In genomic region chr7:108222236-108222892, GRCh38 we compare ENCODE assay signal across 16 cellular contexts.
DNase-seq lines count a peak whose midpoint lies in the region; ATAC-seq, FAIRE-seq and TF ChIP-seq lines count a peak whose summit lies in the region.
"Had no signal": no experiment of that assay in that cellular context is flagged by ENCODE, and none has a peak within 500 bp of the region (broad histone marks: within the 10 kb centered on the region; RNA-seq: fewer than 3 reads in every experiment).

No MANE protein-coding gene starts in this region.

- no peak for ATAC-seq in HG03045 (IDR thresholded peaks at IDR 0.05; ENCODE audit: unreplicated experiment)
- ATAC-seq: stimulated activated memory B cell treated with anti-CD40 and anti-IgM and Interleukin-4, amounts not matched to agents 10 μg/mL and 1 μg/mL and 100 μg/mL, for 72 hours had no signal

- H3K9me3 Mint-ChIP-seq in brain, result peaks cover 18 to 40% (median 35%) of the 10 kb centered on the region in 5 experiments
- H3K9me3 Mint-ChIP-seq: stimulated activated memory B cell treated with anti-CD40 and anti-IgM and Interleukin-4, amounts not matched to agents 10 μg/mL and 1 μg/mL and 100 μg/mL, for 72 hours had no signal

- peaks cover 7% of the 10 kb centered on the region for H3K4me1 Mint-ChIP-seq in brain
- H3K4me1 Mint-ChIP-seq: stimulated activated memory B cell treated with anti-CD40 and anti-IgM and Interleukin-4, amounts not matched to agents 10 μg/mL and 1 μg/mL and 100 μg/mL, for 72 hours had no signal

- no peak overlapping the region for H3K4me3 ChIP-seq in AG04449 (ENCODE audit: low read depth, low read length)
- no peak overlapping the region for H3K4me3 ChIP-seq in HFF-Myc (replicated peaks; ENCODE audit: low read depth, low read length)
- no peak overlapping the region for H3K4me3 ChIP-seq in dorsolateral prefrontal cortex
- H3K4me3 ChIP-seq: BLaER1 treated with 17β-estradiol and CSF1 and Interleukin-3, amounts not matched to agents 10 nM and 100 nM; PC-9 had no signal

- peak overlapping the region in 1 of 5 experiments; percentile 38 for H3K27ac Mint-ChIP-seq in brain
- H3K27ac Mint-ChIP-seq: stimulated activated memory B cell treated with anti-CD40 and anti-IgM and Interleukin-4, amounts not matched to agents 10 μg/mL and 1 μg/mL and 100 μg/mL, for 72 hours had no signal

- H3K27ac ChIP-seq in dorsolateral prefrontal cortex, result no peak overlapping the region
- H3K27ac ChIP-seq: BLaER1 treated with 17β-estradiol and CSF1 and Interleukin-3, amounts not matched to agents 10 nM and 100 nM; PC-9 had no signal

- no peak for TF ChIP-seq POLR2A in H54 (IDR thresholded peaks at IDR 0.05; ENCODE audit: low read depth, low read length)

- peak; percentile 33 for DNase-seq in AG04449 (ENCODE audit: low read depth, low spot score)
- DNase-seq in HFF-Myc (ENCODE audit: extremely low read depth, low read depth), result peak; percentile 43
- peak; percentile 51 for DNase-seq in iPS-NIHi7 (ENCODE audit: extremely low spot score)
- DNase-seq in AG08396 (ENCODE audit: low spot score), result no peak
- no peak for DNase-seq in H54 (ENCODE audit: insufficient read length, low spot score)
- DNase-seq in dorsolateral prefrontal cortex, result no peak
- DNase-seq: activated CD4-positive, alpha-beta T cell treated with anti-CD3 and anti-CD28 coated beads, Interleukin-2, amount 50 U/mL, for 4 hours; central memory CD4-positive, alpha-beta T cell; GF-D8; NCI-H1092 treated with DMSO at 0.1 percent for 48 hours; NCI-H2227 treated with DMSO at 0.1 percent for 48 hours; PC-9 had no signal

- no peak overlapping the region for H3K4me3 Mint-ChIP-seq in brain
- H3K4me3 Mint-ChIP-seq: stimulated activated memory B cell treated with anti-CD40 and anti-IgM and Interleukin-4, amounts not matched to agents 10 μg/mL and 1 μg/mL and 100 μg/mL, for 72 hours had no signal

- no peaks in the 10 kb centered on the region for H3K27me3 ChIP-seq in dorsolateral prefrontal cortex
- H3K27me3 ChIP-seq: BLaER1 treated with 17β-estradiol and CSF1 and Interleukin-3, amounts not matched to agents 10 nM and 100 nM had no signal

- CTCF ChIA-PET in AG04449 (lab: Yijun Ruan, JAX), result interaction anchor here (0.9 to 1.4 kb wide), 4 partner anchors 10 to 230 kb away, joined by 3 to 5 read pairs (median 3); no protein-coding TSS in a partner anchor

- intact Hi-C loops in dorsolateral prefrontal cortex (cut with DNase I), result no loop called here

- TF ChIP-seq CTCF in AG04449 (IDR thresholded peaks at IDR 0.05; ENCODE audit: insufficient read depth, low read length, missing control alignments) (no peak), HFF-Myc (IDR thresholded peaks at IDR 0.05; ENCODE audit: low read depth, low read length, missing control alignments) (no peak), brain (conservative IDR thresholded peaks at IDR 0.05) (peak; percentile 14 to 39), dorsolateral prefrontal cortex (IDR thresholded peaks at IDR 0.05 in 54 of 56, conservative IDR thresholded peaks at IDR 0.05 in 2 of 56; ENCODE audit: low read depth in 1 of 56, partially characterized antibody in 56 of 56) (no peak)

- peaks cover 56% of the 10 kb centered on the region for H3K36me3 Mint-ChIP-seq in brain

- H3K27me3 Mint-ChIP-seq in brain, result no peaks in the 10 kb centered on the region

- FAIRE-seq in H54 (lab: Jason Lieb, UNC), result no peak

- POLR2A ChIA-PET in AG04449 (lab: Yijun Ruan, JAX), result interaction anchor here (1.3 kb wide), 1 partner anchor 9 kb away, joined by 4 read pairs; no protein-coding TSS in a partner anchor

Comparison
In these comparisons a context has a peak if more than half of its experiments do, and no peak if none do; other contexts are left out.
1. DNase-seq: peak in AG04449 (single experiment), HFF-Myc (single experiment) and iPS-NIHi7 (single experiment); none in AG08396 (single experiment), H54 (single experiment) and dorsolateral prefrontal cortex (0 of 10).
2. CTCF ChIP-seq: peak in brain (2 of 2); none in AG04449 (single experiment), HFF-Myc (single experiment) and dorsolateral prefrontal cortex (0 of 56).